In genomic region chr2:30433902-30434301, GRCh38 we compare ENCODE assay signal across 26 cellular contexts. TPM values are rescaled to one million over a fixed set of nuclear protein-coding genes. Genes with fewer than 3 reads are reported as not detected.
DNase-seq lines count a peak whose midpoint lies in the region; ATAC-seq, FAIRE-seq and TF ChIP-seq lines count a peak whose summit lies in the region.
"Had no signal": no experiment of that assay in that cellular context is flagged by ENCODE, and none has a peak within 500 bp of the region (broad histone marks: within the 10 kb centered on the region; RNA-seq: fewer than 3 reads in every experiment).

No MANE protein-coding gene starts in this region.

- H3K9me1 ChIP-seq in endothelial cell of umbilical vein (replicated peaks; ENCODE audit: control insufficient read depth, extremely low read depth, insufficient read depth, low read length) = no peaks in the 10 kb centered on the region

- no TSS peak for BruUV-seq in endothelial cell of umbilical vein (replicated peaks; lab: Mats Ljungman, UMichigan)

- H3K36me3 Mint-ChIP-seq in nephron (ENCODE audit: low read depth) = no peaks in the 10 kb centered on the region
- H3K36me3 Mint-ChIP-seq: natural killer cell treated with Interleukin-12 subunit alpha and Interleukin-12 subunit beta and Interleukin-15 and Interleukin-18, amount 100 ng/mL, for 72 hours had no signal

- no peaks in the 10 kb centered on the region for H3K79me2 ChIP-seq in endothelial cell of umbilical vein (ENCODE audit: control insufficient read depth, insufficient read depth, low read length)

- H3K27me3 ChIP-seq in adipocyte (replicated peaks; ENCODE audit: control insufficient read depth, insufficient read depth, low read length) (no peaks in the 10 kb centered on the region), endothelial cell of umbilical vein (ENCODE audit: control insufficient read depth in 2 of 2, insufficient read depth in 2 of 2, low read length in 2 of 2) (no peaks in the 10 kb centered on the region)
- H3K27me3 ChIP-seq: dorsolateral prefrontal cortex, Peyer's patch had no signal

- no peak overlapping the region for H3K9ac ChIP-seq in adipocyte (ENCODE audit: low read length)
- no peak overlapping the region for H3K9ac ChIP-seq in endothelial cell of umbilical vein (replicated peaks; ENCODE audit: extremely low read depth, insufficient read depth, low read length)

- peak overlapping the region in 2 of 3 experiments; percentile 52 to 89 for H3K27ac Mint-ChIP-seq in nephron
- H3K27ac Mint-ChIP-seq: activated CD4-positive, alpha-beta T cell treated with anti-CD3 and anti-CD28 coated beads for 36 hours had no signal

- DNase-seq in AG08395 (ENCODE audit: low spot score) (peak; percentile 24), adipocyte (ENCODE audit: low read depth) (peak; percentile 41), endothelial cell of umbilical vein (ENCODE audit: low read depth, low spot score) (peak; percentile 80), RCC 7860 (ENCODE audit: low spot score) (no peak), NCI-H748 treated with DMSO at 0.1 percent for 48 hours (lab: John Stamatoyannopoulos, UW) (no peak), UCSD-AML1 (lab: John Stamatoyannopoulos, UW; ENCODE audit: unreplicated experiment) (no peak)
- DNase-seq: activated CD4-positive, alpha-beta T cell treated with anti-CD3 and anti-CD28 coated beads for 36 hours; activated gamma-delta T cell; COR-L47; DND-41; dorsolateral prefrontal cortex; foreskin fibroblast; left ventricle myocardium inferior; NCI-H1694 treated with DMSO at 0.1 percent for 48 hours; NCI-H526; Peyer's patch; stimulated activated CD8-positive, alpha-beta memory T cell treated with anti-CD3 and anti-CD28 coated beads, Interleukin-4, amount 100 ng/mL, for 48 hours; T-helper 1 cell had no signal

- no peaks in the 10 kb centered on the region for H3K9me3 ChIP-seq in adipocyte (ENCODE audit: control insufficient read depth, low read length)
- H3K9me3 ChIP-seq in endothelial cell of umbilical vein (replicated peaks; ENCODE audit: control insufficient read depth, insufficient read depth, low read length) = no peaks in the 10 kb centered on the region
- H3K9me3 ChIP-seq: left ventricle myocardium inferior, Peyer's patch had no signal

- H3K4me3 ChIP-seq in adipocyte (ENCODE audit: low read length) (no peak overlapping the region), endothelial cell of umbilical vein (replicated peaks in 1 of 3; ENCODE audit: insufficient read depth in 1 of 3, low read depth in 1 of 3, low read length in 3 of 3) (no peak overlapping the region)
- H3K4me3 ChIP-seq: dorsolateral prefrontal cortex, GM12878, left ventricle myocardium inferior, Peyer's patch had no signal

- dilution Hi-C loops in endothelial cell of umbilical vein (cut with MboI; ENCODE audit: extremely low pct_ligation_motif_present, low sequenced_read_pairs) = no loop called here

- H4K20me1 ChIP-seq in endothelial cell of umbilical vein (replicated peaks; ENCODE audit: control insufficient read depth, extremely low read depth, insufficient read depth, low read length) = no peaks in the 10 kb centered on the region

- H3K27ac ChIP-seq in endothelial cell of umbilical vein (ENCODE audit: insufficient read depth, low read depth, low read length) = no peak overlapping the region
- H3K27ac ChIP-seq: dorsolateral prefrontal cortex, HL-60, left ventricle myocardium inferior, Peyer's patch had no signal

- no peaks in the 10 kb centered on the region for H3K9me3 Mint-ChIP-seq in nephron
- H3K9me3 Mint-ChIP-seq: natural killer cell treated with Interleukin-12 subunit alpha and Interleukin-12 subunit beta and Interleukin-15 and Interleukin-18, amount 100 ng/mL, for 72 hours had no signal

- H3K4me1 Mint-ChIP-seq in nephron = peaks cover 24% of the 10 kb centered on the region

- intact Hi-C loops in endothelial cell of umbilical vein (cut with micrococcal nuclease) = no loop called here

- TF ChIP-seq POLR2A in endothelial cell of umbilical vein (IDR thresholded peaks at IDR 0.05; ENCODE audit: low read depth, low read length) = no peak

- no peak for ATAC-seq in GM19452 (IDR thresholded peaks at IDR 0.05; ENCODE audit: unreplicated experiment)
- ATAC-seq: activated CD4-positive, alpha-beta T cell treated with anti-CD3 and anti-CD28 coated beads for 36 hours; GM12878; HCT116; natural killer cell treated with Interleukin-12 subunit alpha and Interleukin-12 subunit beta and Interleukin-15 and Interleukin-18, amount 100 ng/mL, for 72 hours had no signal

- H3K27me3 Mint-ChIP-seq in nephron (ENCODE audit: low read depth) = no peaks in the 10 kb centered on the region
- H3K27me3 Mint-ChIP-seq: activated CD4-positive, alpha-beta T cell treated with anti-CD3 and anti-CD28 coated beads for 36 hours; natural killer cell treated with Interleukin-12 subunit alpha and Interleukin-12 subunit beta and Interleukin-15 and Interleukin-18, amount 100 ng/mL, for 72 hours had no signal

- H3K4me3 Mint-ChIP-seq in nephron = no peak overlapping the region
- H3K4me3 Mint-ChIP-seq: activated CD4-positive, alpha-beta T cell treated with anti-CD3 and anti-CD28 coated beads for 36 hours; natural killer cell treated with Interleukin-12 subunit alpha and Interleukin-12 subunit beta and Interleukin-15 and Interleukin-18, amount 100 ng/mL, for 72 hours had no signal

- CTCF ChIA-PET in endothelial cell of umbilical vein (lab: Charles Lee) = no interaction called here

- no peak for TF ChIP-seq CTCF in endothelial cell of umbilical vein (IDR thresholded peaks at IDR 0.05; ENCODE audit: extremely low read depth in 1 of 2, insufficient read depth in 1 of 2, low read depth in 1 of 2, low read length in 2 of 2)
- TF ChIP-seq CTCF in nephron (IDR thresholded peaks at IDR 0.05; ENCODE audit: unreplicated experiment in 3 of 3) = no peak

- FAIRE-seq in endothelial cell of umbilical vein (lab: Jason Lieb, UNC) (no peak), RCC 7860 (lab: Jason Lieb, UNC) (no peak)
- FAIRE-seq: A204.1, bronchial epithelial cell, GM12878 had no signal

- POLR2A ChIA-PET in endothelial cell of umbilical vein (lab: Charles Lee) = no interaction called here

- no peak overlapping the region for H3K4me2 ChIP-seq in endothelial cell of umbilical vein (ENCODE audit: insufficient read depth, low read length)

- H2AFZ ChIP-seq in endothelial cell of umbilical vein (ENCODE audit: low read depth, low read length) = no peak overlapping the region

- H3K4me1 ChIP-seq in adipocyte (ENCODE audit: control insufficient read depth, insufficient read depth, low read length) = no peaks in the 10 kb centered on the region
- peaks cover 17% of the 10 kb centered on the region for H3K4me1 ChIP-seq in endothelial cell of umbilical vein (ENCODE audit: control insufficient read depth, extremely low read depth, insufficient read depth, low read length)
- H3K4me1 ChIP-seq: Peyer's patch had no signal

- H3K36me3 ChIP-seq in adipocyte (ENCODE audit: control insufficient read depth, insufficient read depth, low read length, severe bottlenecking) (no peaks in the 10 kb centered on the region), endothelial cell of umbilical vein (ENCODE audit: control insufficient read depth in 2 of 2, extremely low read depth in 1 of 2, insufficient read depth in 2 of 2, low read length in 2 of 2) (no peaks in the 10 kb centered on the region)
- H3K36me3 ChIP-seq: left ventricle myocardium inferior, Peyer's patch had no signal

TF ChIP-seq in endothelial cell of umbilical vein, 7 proteins besides CTCF, POLR2A, EP300 and RAD21:
- TF ChIP-seq MYC (IDR thresholded peaks at IDR 0.05; ENCODE audit: low read depth, low read length) (no peak), MAX (IDR thresholded peaks at IDR 0.05; ENCODE audit: insufficient read depth, insufficient read length) (no peak), JUN (IDR thresholded peaks at IDR 0.05; ENCODE audit: borderline replicate concordance, insufficient read depth, insufficient read length, low read depth) (no peak), FOS (IDR thresholded peaks at IDR 0.05; ENCODE audit: borderline replicate concordance, insufficient read depth, low read length) (no peak), EZH2 (IDR thresholded peaks at IDR 0.05; ENCODE audit: borderline replicate concordance, low read depth, low read length, severe bottlenecking) (no peak), GATA2 (IDR thresholded peaks at IDR 0.05; ENCODE audit: insufficient read depth, insufficient read length, low read depth, low read length) (no peak), POLR2AphosphoS5 (IDR thresholded peaks at IDR 0.05; ENCODE audit: insufficient read depth, low read depth, low read length) (no peak)

RNA-seq across cellular contexts. Expression of gene LCLAT1, which starts 13.1 kb away (rescaled TPM):
- 17.1 and 20.8 TPM in 2 replicates for total RNA-seq in endothelial cell of umbilical vein
- polyA plus RNA-seq in endothelial cell of umbilical vein = 4.4 and 6.1 TPM in 2 replicates
- polyA plus RNA-seq in endothelial cell of umbilical vein (2011; cell fraction: cytosol; rRNA removed) = 5.5 and 5.8 TPM in 2 replicates
- 6.3 and 7.5 TPM in 2 replicates for polyA plus RNA-seq in endothelial cell of umbilical vein (2011; cell fraction: nucleus; rRNA removed)
- polyA plus RNA-seq in endothelial cell of umbilical vein (2012) = 4.3 and 5.8 TPM in 2 replicates
- polyA minus RNA-seq in endothelial cell of umbilical vein = 30.5 and 32.1 TPM in 2 replicates
- 42.0 TPM for polyA minus RNA-seq in endothelial cell of umbilical vein (2011; cell fraction: cytosol; rRNA and poly(A)+ RNA removed)
- 15.1 and 21.2 TPM in 2 replicates for polyA minus RNA-seq in endothelial cell of umbilical vein (2011; cell fraction: nucleus; rRNA and poly(A)+ RNA removed)

Comparison
In these comparisons a context has a peak if more than half of its experiments do, and no peak if none do; other contexts are left out.
1. DNase-seq: peak in AG08395 (single experiment), adipocyte (single experiment) and endothelial cell of umbilical vein (single experiment); none in RCC 7860 (single experiment), NCI-H748 treated with DMSO at 0.1 percent for 48 hours (single experiment) and UCSD-AML1 (single experiment).